Comparison of ENCODE assay signal across 8 cellular contexts in the genomic region with DNA sequence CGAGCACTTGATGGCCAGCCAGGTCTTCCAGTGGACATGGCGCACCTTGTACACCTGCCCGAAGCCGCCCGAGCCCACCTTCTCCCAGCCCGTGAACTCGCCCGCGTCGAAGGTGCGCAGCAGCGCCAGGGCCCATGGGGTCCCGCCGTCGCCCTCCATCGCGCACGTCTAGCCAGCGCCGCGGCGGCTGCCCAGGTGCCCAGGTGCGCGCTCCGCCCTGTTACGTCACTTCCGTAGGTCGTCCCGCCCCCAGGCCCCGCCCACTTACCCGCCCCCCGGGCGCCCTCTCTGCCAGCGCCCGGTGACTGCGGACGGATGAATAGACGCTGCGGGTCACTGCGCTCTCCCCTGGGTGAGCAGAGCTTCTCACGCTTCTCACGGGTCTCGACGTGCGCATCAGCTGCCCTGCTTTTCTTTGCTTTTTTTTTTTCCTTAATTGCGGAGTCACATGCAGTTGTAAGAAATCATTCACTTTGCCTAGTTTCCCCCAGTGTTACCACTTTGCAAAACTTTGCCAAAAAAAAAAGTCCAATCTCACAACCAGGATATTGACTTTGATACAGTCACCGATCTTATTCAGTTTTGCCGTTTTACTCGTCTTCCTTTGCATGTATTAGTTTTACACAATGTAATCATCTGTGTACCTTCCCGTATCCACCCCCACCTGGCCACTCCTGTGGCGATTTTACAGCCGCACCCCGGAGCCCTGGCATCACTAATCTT. TPM values are rescaled to one million over a fixed set of nuclear protein-coding genes. Genes with fewer than 3 reads are reported as not detected.
A peak's percentile ranks its signal among the peaks of the same experiment; 100 is the strongest.
DNase-seq lines count a peak whose midpoint lies in the region; ATAC-seq and TF ChIP-seq lines count a peak whose summit lies in the region.

A gene (minus strand): TSS at position 170 of the 723 bp plus-strand sequence. CDS start 11 bp downstream, at position 159.

- peak within 1 kb of the TSS; percentile 74 for H3K9ac ChIP-seq in endodermal cell (ENCODE audit: extremely low read depth, low read length, poor library complexity, severe bottlenecking)

- TF ChIP-seq CTCF in endodermal cell (conservative IDR thresholded peaks at IDR 0.05) (no peak), natural killer cell (IDR thresholded peaks at IDR 0.05) (no peak), suprapubic skin (IDR thresholded peaks at IDR 0.05) (no peak)

- H3K27ac Mint-ChIP-seq in endodermal cell (peak within 1 kb of the TSS; percentile 61), natural killer cell (no peak within 1 kb of the TSS)

- H3K36me3 ChIP-seq in endodermal cell (ENCODE audit: control insufficient read depth, insufficient read depth, low read length) (no peaks in the 10 kb centered on the region), suprapubic skin (no peaks in the 10 kb centered on the region)

- ATAC-seq in GM19023 (IDR thresholded peaks at IDR 0.05; ENCODE audit: unreplicated experiment) (peak; percentile 57), natural killer cell (peak; percentile 34 to 57 (median 49)), GM18858 (IDR thresholded peaks at IDR 0.05; ENCODE audit: unreplicated experiment) (no peak), HG02678 (IDR thresholded peaks at IDR 0.05; ENCODE audit: unreplicated experiment) (no peak)

- no peak for TF ChIP-seq EP300 in suprapubic skin (IDR thresholded peaks at IDR 0.05)

- 0 to 4% methylated on average over 14 to 50 of the region's 53 CpGs for WGBS in endodermal cell (ENCODE audit: insufficient coverage in 1 of 2, insufficient read length in 1 of 2), 2 experiments
- 3% methylated on average over 51 of the region's 53 CpGs for WGBS in suprapubic skin

- H3K36me3 Mint-ChIP-seq in endodermal cell (ENCODE audit: low read depth) (no peaks in the 10 kb centered on the region), natural killer cell (peaks cover 10% of the 10 kb centered on the region)

- peak within 1 kb of the TSS; percentile 84 for H3K4me3 ChIP-seq in endodermal cell (ENCODE audit: low read length)
- peak within 1 kb of the TSS; percentile 72 for H3K4me3 ChIP-seq in suprapubic skin

- no peak for TF ChIP-seq POLR2A in suprapubic skin (IDR thresholded peaks at IDR 0.05)

- H3K27me3 Mint-ChIP-seq in endodermal cell (ENCODE audit: insufficient read depth) (peaks cover 84% of the 10 kb centered on the region), natural killer cell (ENCODE audit: low read depth in 2 of 2) (peaks cover 74 to 85% of the 10 kb centered on the region in 2 donors)

- H3K4me1 Mint-ChIP-seq in endodermal cell (peaks cover 77% of the 10 kb centered on the region), natural killer cell (peaks cover 22 to 33% of the 10 kb centered on the region in 2 donors)

- H3K27ac ChIP-seq in endodermal cell (ENCODE audit: low read depth, low read length) (no peak within 1 kb of the TSS), suprapubic skin (peak within 1 kb of the TSS; percentile 87)

- DNase-seq in NCI-H2081 (lab: John Stamatoyannopoulos, UW) (peak; percentile 76 to 79), endodermal cell (peak; percentile 97), natural killer cell (no peak), suprapubic skin (ENCODE audit: low spot score in 2 of 2) (peak in 1 of 2 donors; percentile 74)
- DNase-seq in activated CD4-positive, alpha-beta T cell treated with anti-CD3 and anti-CD28 coated beads, Interleukin-2, amount 50 U/mL, for 48 hours = peak; percentile 70 to 73

- H3K4me3 Mint-ChIP-seq in endodermal cell = peak within 1 kb of the TSS; percentile 71
- H3K4me3 Mint-ChIP-seq in natural killer cell = peak within 1 kb of the TSS; percentile 86

- intact Hi-C loops in natural killer cell (cut with micrococcal nuclease) = no loop called here

- H3K27me3 ChIP-seq in endodermal cell (ENCODE audit: control insufficient read depth, insufficient read depth, low read length, poor library complexity, severe bottlenecking) (peaks cover 99% of the 10 kb centered on the region), suprapubic skin (peaks cover 70% of the 10 kb centered on the region)

- peaks cover 25% of the 10 kb centered on the region for H3K4me1 ChIP-seq in endodermal cell (ENCODE audit: control insufficient read depth, insufficient read depth, low read length)
- peaks cover 62% of the 10 kb centered on the region for H3K4me1 ChIP-seq in suprapubic skin

- H3K9me3 Mint-ChIP-seq in endodermal cell (no peaks in the 10 kb centered on the region), natural killer cell (no peaks in the 10 kb centered on the region)

- H3K9me3 ChIP-seq in endodermal cell (ENCODE audit: control insufficient read depth, low read length) (no peaks in the 10 kb centered on the region), suprapubic skin (no peaks in the 10 kb centered on the region)

RNA-seq across cellular contexts. Expression of the gene that starts here (rescaled TPM):
- total RNA-seq in endodermal cell (10 to 100 TPM in 1 of 2 donors, 1 to 10 TPM in 1; 8.4 to 16.2 TPM), natural killer cell (under 1 TPM in 1 of 3 donors, not detected in 2; 0.09 TPM), suprapubic skin (10 to 100 TPM; 38.6 to 59.5 (median 50.0) TPM)
- 1.7 TPM for polyA plus RNA-seq in endodermal cell (2013, experiment 1 of 2)
- polyA plus RNA-seq in endodermal cell (2013, experiment 2 of 2) = 2.0 TPM

Comparison
In these comparisons a context has a peak if more than half of its experiments do, and no peak if none do; other contexts are left out.
1. RNA of the gene that starts here (total RNA-seq): 38.6 to 59.5 TPM in suprapubic skin and 8.4 to 16.2 TPM in endodermal cell; 0.09 TPM in natural killer cell; every median in the first group is over 4 times any median in the second.
2. Peak in ATAC-seq in natural killer cell; RNA of the gene not detected or under 1 TPM.